Comparison of ENCODE assay signal across 15 cellular contexts in genomic region chr7:156947120-156947843, GRCh38. TPM values are rescaled to one million over a fixed set of nuclear protein-coding genes. Genes with fewer than 3 reads are reported as not detected.
DNase-seq lines count a peak whose midpoint lies in the region; ATAC-seq and TF ChIP-seq lines count a peak whose summit lies in the region.
"Had no signal": no experiment of that assay in that cellular context is flagged by ENCODE, and none has a peak within 500 bp of the region (broad histone marks: within the 10 kb centered on the region; RNA-seq: fewer than 3 reads in every experiment).

No MANE protein-coding gene starts in this region.

- H3K4me3 ChIP-seq in coronary artery: no peak overlapping the region
- H3K4me3 ChIP-seq: lower lobe of right lung had no signal

- intact Hi-C loops in Right ventricle myocardium inferior (cut with DNase I): loop anchor here (5.0 to 10.0 kb wide), 2 partner anchors 52 to 325 kb away; partner anchors contain the start of gene LMBR1

- H3K4me3 Mint-ChIP-seq in activated naive CD4-positive, alpha-beta T cell treated with anti-CD3 and anti-CD28 coated beads, Interleukin-2, amount 10 ng/mL, durations not matched to agents 7 days and 5 days: peak overlapping the region; percentile 32
- H3K4me3 Mint-ChIP-seq: stimulated activated memory B cell treated with anti-CD40 and anti-IgM and Interleukin-4, amounts not matched to agents 10 μg/mL and 1 μg/mL and 100 μg/mL, for 72 hours had no signal

- H3K27ac Mint-ChIP-seq in activated naive CD4-positive, alpha-beta T cell treated with anti-CD3 and anti-CD28 coated beads, Interleukin-2, amount 10 ng/mL, durations not matched to agents 7 days and 5 days: no peak overlapping the region
- H3K27ac Mint-ChIP-seq in activated naive CD4-positive, alpha-beta T cell treated with anti-CD3 and anti-CD28 coated beads, Interleukin-2, amount 50 U/mL, for 72 hours: peak overlapping the region in 1 of 2 donors; percentile 10
- H3K27ac Mint-ChIP-seq: stimulated activated memory B cell treated with anti-CD40 and anti-IgM and Interleukin-4, amounts not matched to agents 10 μg/mL and 1 μg/mL and 100 μg/mL, for 72 hours had no signal

- no peak for ATAC-seq in activated naive CD4-positive, alpha-beta T cell treated with anti-CD3 and anti-CD28 coated beads, Interleukin-2, amount 50 U/mL, for 72 hours
- ATAC-seq in Right ventricle myocardium inferior: no peak
- ATAC-seq: lower lobe of right lung; stimulated activated memory B cell treated with anti-CD40 and anti-IgM and Interleukin-4, amounts not matched to agents 10 μg/mL and 1 μg/mL and 100 μg/mL, for 72 hours had no signal

- CTCF ChIA-PET in activated naive CD4-positive, alpha-beta T cell treated with anti-CD3 and anti-CD28 coated beads, Interleukin-2, amount 10 ng/mL, durations not matched to agents 7 days and 5 days (lab: Charles Lee): interaction anchor here (0.9 kb wide), 1 partner anchor 26 kb away, joined by 3 read pairs; no protein-coding TSS in a partner anchor

- H3K9me3 Mint-ChIP-seq in activated naive CD4-positive, alpha-beta T cell treated with anti-CD3 and anti-CD28 coated beads, Interleukin-2, amount 10 ng/mL, durations not matched to agents 7 days and 5 days: no peaks in the 10 kb centered on the region
- no peaks in the 10 kb centered on the region for H3K9me3 Mint-ChIP-seq in activated naive CD4-positive, alpha-beta T cell treated with anti-CD3 and anti-CD28 coated beads, Interleukin-2, amount 50 U/mL, for 72 hours

- H3K27ac ChIP-seq in substantia nigra (ENCODE audit: low read depth, low read length, poor library complexity, severe bottlenecking) (peak overlapping the region; percentile 67), coronary artery (no peak overlapping the region)
- H3K27ac ChIP-seq: lower lobe of right lung had no signal

- in situ Hi-C loops in GM13977 (cut with MboI; ENCODE audit: low pct_unique_long_range_greater_than_20kb, low sequenced_read_pairs, unreplicated experiment): no loop called here

- peaks cover 45% of the 10 kb centered on the region for H3K27me3 Mint-ChIP-seq in activated naive CD4-positive, alpha-beta T cell treated with anti-CD3 and anti-CD28 coated beads, Interleukin-2, amount 10 ng/mL, durations not matched to agents 7 days and 5 days

- DNase-seq in activated naive CD4-positive, alpha-beta T cell treated with anti-CD3 and anti-CD28 coated beads, Interleukin-2, amount 10 ng/mL, durations not matched to agents 7 days and 5 days: no peak
- no peak for DNase-seq in activated naive CD4-positive, alpha-beta T cell treated with anti-CD3 and anti-CD28 coated beads, Interleukin-2, amount 50 U/mL, for 72 hours (ENCODE audit: low spot score in 2 of 2)
- DNase-seq in NCI-H69 (lab: John Stamatoyannopoulos, UW): peak; percentile 78
- DNase-seq in foreskin melanocyte: peak; percentile 84
- DNase-seq in substantia nigra (lab: John Stamatoyannopoulos, UW): peak in 4 of 49 donors; percentile 2 to 16 (median 8)
- DNase-seq in GM13977 (ENCODE audit: low spot score): no peak
- no peak for DNase-seq in coronary artery (ENCODE audit: low spot score)
- no peak for DNase-seq in Right ventricle myocardium inferior (ENCODE audit: missing footprints)
- DNase-seq: activated T-cell treated with anti-CD3 and anti-CD28 coated beads, Interleukin-2, amount 50 U/mL, for 48 hours; BE2C; Kasumi-1; lower lobe of right lung; NCI-H446 treated with DMSO at 0.1 percent for 48 hours; Right ventricle myocardium superior had no signal

- H3K4me1 Mint-ChIP-seq in activated naive CD4-positive, alpha-beta T cell treated with anti-CD3 and anti-CD28 coated beads, Interleukin-2, amount 10 ng/mL, durations not matched to agents 7 days and 5 days: peaks cover 25% of the 10 kb centered on the region

- TF ChIP-seq CTCF in GM13977 (IDR thresholded peaks at IDR 0.05; ENCODE audit: extremely low read depth, insufficient read depth, missing control alignments) (no peak), coronary artery (IDR thresholded peaks at IDR 0.05) (no peak)

- H3K36me3 Mint-ChIP-seq in activated naive CD4-positive, alpha-beta T cell treated with anti-CD3 and anti-CD28 coated beads, Interleukin-2, amount 10 ng/mL, durations not matched to agents 7 days and 5 days: peaks cover 11% of the 10 kb centered on the region
- H3K36me3 Mint-ChIP-seq in activated naive CD4-positive, alpha-beta T cell treated with anti-CD3 and anti-CD28 coated beads, Interleukin-2, amount 50 U/mL, for 72 hours: peaks cover 12 to 33% of the 10 kb centered on the region in 2 donors

RNA-seq across cellular contexts. Expression of gene NOM1, which starts 2.2 kb away (rescaled TPM):
- 10 to 100 TPM; 29.2 to 45.2 TPM for total RNA-seq in activated naive CD4-positive, alpha-beta T cell treated with anti-CD3 and anti-CD28 coated beads, Interleukin-2, amount 50 U/mL, for 72 hours
- 6.6 TPM for total RNA-seq in Right ventricle myocardium inferior

RNA-seq across cellular contexts. Expression of gene LMBR1, which starts 54.3 kb away (rescaled TPM):
- total RNA-seq in activated naive CD4-positive, alpha-beta T cell treated with anti-CD3 and anti-CD28 coated beads, Interleukin-2, amount 50 U/mL, for 72 hours: 10 to 100 TPM; 28.3 to 52.4 TPM
- 35.4 TPM for total RNA-seq in Right ventricle myocardium inferior

Comparison
In these comparisons a context has a peak if more than half of its experiments do, and no peak if none do; other contexts are left out.
1. DNase-seq: peak in NCI-H69 (single experiment) and foreskin melanocyte (single experiment); none in activated naive CD4-positive, alpha-beta T cell treated with anti-CD3 and anti-CD28 coated beads, Interleukin-2, amount 10 ng/mL, durations not matched to agents 7 days and 5 days (single experiment), activated naive CD4-positive, alpha-beta T cell treated with anti-CD3 and anti-CD28 coated beads, Interleukin-2, amount 50 U/mL, for 72 hours (0 of 2), GM13977 (single experiment), coronary artery (single experiment) and Right ventricle myocardium inferior (single experiment).